ENCODE assay signal across 8 cellular contexts in genomic region chr1:151443846-151444790, GRCh38. TPM values are rescaled to one million over a fixed set of nuclear protein-coding genes. Genes with fewer than 3 reads are reported as not detected.
DNase-seq lines count a peak whose midpoint lies in the region; ATAC-seq and TF ChIP-seq lines count a peak whose summit lies in the region.

No MANE protein-coding gene starts in this region.

- intact Hi-C loops in uterus (cut with DNase I; ENCODE audit: low total_unique reads) = no loop called here

- H3K4me2 ChIP-seq in Loucy (ENCODE audit: low read depth, low read length, poor library complexity, severe bottlenecking) = peak overlapping the region; percentile 18

- H2AFZ ChIP-seq in Loucy (ENCODE audit: low read length) = no peak overlapping the region

- H3K9me3 ChIP-seq in Loucy (ENCODE audit: insufficient read depth, low read depth, low read length) (no peaks in the 10 kb centered on the region), uterus (no peaks in the 10 kb centered on the region)

- H3K27me3 ChIP-seq in Loucy (ENCODE audit: insufficient read depth, low read length, poor library complexity, severe bottlenecking) = no peaks in the 10 kb centered on the region
- no peaks in the 10 kb centered on the region for H3K27me3 ChIP-seq in uterus

- H3K27ac Mint-ChIP-seq in osteocyte (ENCODE audit: unreplicated experiment) = peak overlapping the region; percentile 68

- CTCF ChIA-PET in RWPE1 (lab: Yijun Ruan, JAX) = interaction anchor here (0.6 to 1.0 kb wide), 10 partner anchors 22 to 291 kb away, joined by 3 to 5 read pairs (median 3); no protein-coding TSS in a partner anchor

- peaks cover 100% of the 10 kb centered on the region for H3K79me2 ChIP-seq in Loucy (ENCODE audit: insufficient read depth, low read length)

- H3K4me1 ChIP-seq in Loucy (ENCODE audit: insufficient read depth, low read length, poor library complexity, severe bottlenecking) = peaks cover 13% of the 10 kb centered on the region
- H3K4me1 ChIP-seq in uterus = no peaks in the 10 kb centered on the region

- H3K36me3 ChIP-seq in Loucy (ENCODE audit: insufficient read depth, low read length) (peaks cover 25% of the 10 kb centered on the region), uterus (no peaks in the 10 kb centered on the region)

- peak; percentile 76 for ATAC-seq in GM18907 (IDR thresholded peaks at IDR 0.05; ENCODE audit: unreplicated experiment)

- no peaks in the 10 kb centered on the region for H3K9me3 Mint-ChIP-seq in osteocyte (ENCODE audit: unreplicated experiment)

- peaks cover 94% of the 10 kb centered on the region for H4K20me1 ChIP-seq in Loucy (ENCODE audit: insufficient read depth, low read length, poor library complexity, severe bottlenecking)

- DNase-seq in AG08395 (ENCODE audit: low spot score) (peak; percentile 90), RWPE1 (ENCODE audit: low spot score) (peak; percentile 92), fibroblast of the conjunctiva (ENCODE audit: low read depth) (peak; percentile 78), osteocyte (ENCODE audit: extremely low spot score, unreplicated experiment) (no peak), uterus (peak; percentile 32 to 56)
- peak; percentile 16 to 22 for DNase-seq in activated T-helper 1 cell treated with anti-CD3 and anti-CD28 coated beads, Interleukin-2, amount 50 U/mL, for 16 hours (ENCODE audit: low read depth in 1 of 2, low spot score in 1 of 2)

- TF ChIP-seq CTCF in Loucy (conservative IDR thresholded peaks at IDR 0.05; ENCODE audit: low read length) (peak; percentile 86), RWPE1 (conservative IDR thresholded peaks at IDR 0.05; ENCODE audit: low read depth) (peak; percentile 85), osteocyte (IDR thresholded peaks at IDR 0.05) (peak; percentile 83), uterus (IDR thresholded peaks at IDR 0.05) (peak; percentile 62 to 72 (median 66))

- no peak overlapping the region for H3K4me3 ChIP-seq in Loucy (ENCODE audit: low read length, poor library complexity, severe bottlenecking)
- no peak overlapping the region for H3K4me3 ChIP-seq in uterus

- peak overlapping the region; percentile 65 for H3K27ac ChIP-seq in RWPE1
- no peak overlapping the region for H3K27ac ChIP-seq in uterus

- H3K4me1 Mint-ChIP-seq in osteocyte (ENCODE audit: unreplicated experiment) = peaks cover 31% of the 10 kb centered on the region

- no peak overlapping the region for H3K9ac ChIP-seq in Loucy (ENCODE audit: low read depth, low read length, poor library complexity, severe bottlenecking)

- 0 out of 2 replicates have a peak, but pooled peaks cover 9% of the 10 kb centered on the region for H3F3A ChIP-seq in Loucy (ENCODE audit: low read depth)

- POLR2A ChIA-PET in RWPE1 (lab: Yijun Ruan, JAX; ENCODE audit: low non-redundant PET) = interaction anchor here (0.8 kb wide), 1 partner anchor 104 kb away, joined by 3 read pairs; no protein-coding TSS in a partner anchor

- H3K4me3 Mint-ChIP-seq in osteocyte (ENCODE audit: unreplicated experiment) = no peak overlapping the region

- no peak for TF ChIP-seq POLR2A in uterus (IDR thresholded peaks at IDR 0.05)

- H3K36me3 Mint-ChIP-seq in osteocyte (ENCODE audit: unreplicated experiment) = peaks cover 3% of the 10 kb centered on the region

- no peaks in the 10 kb centered on the region for H3K27me3 Mint-ChIP-seq in osteocyte (ENCODE audit: unreplicated experiment)

- no peaks in the 10 kb centered on the region for H3K9me2 ChIP-seq in Loucy (replicated peaks; ENCODE audit: low read depth, low read length)

RNA-seq across cellular contexts. Expression of gene POGZ, which starts 15.2 kb away (rescaled TPM):
- 105 and 107 TPM in 2 replicates for total RNA-seq in osteocyte
- 100 to 1,000 TPM in 1 of 4 donors, 10 to 100 TPM in 3; 34.3 to 191 (median 62.8) TPM for total RNA-seq in uterus

RNA-seq across cellular contexts. Expression of gene PSMB4, which starts 44.7 kb away (rescaled TPM):
- 272 and 280 TPM in 2 replicates for total RNA-seq in osteocyte
- total RNA-seq in uterus = 100 to 1,000 TPM; 192 to 336 (median 244) TPM
